In genomic region chr17:67528751-67529436, GRCh38 we compare ENCODE assay signal across 9 cellular contexts.
A peak's percentile ranks its signal among the peaks of the same experiment; 100 is the strongest.
DNase-seq lines count a peak whose midpoint lies in the region; ATAC-seq, FAIRE-seq and TF ChIP-seq lines count a peak whose summit lies in the region.
"Had no signal": no experiment of that assay in that cellular context is flagged by ENCODE, and none has a peak within 500 bp of the region (broad histone marks: within the 10 kb centered on the region; RNA-seq: fewer than 3 reads in every experiment).

No MANE protein-coding gene starts in this region.

- ATAC-seq in pancreas, result peak; percentile 86 to 91 (median 90)
- no peak for ATAC-seq in stimulated activated memory B cell treated with anti-CD40 and anti-IgM and Interleukin-4, amounts not matched to agents 10 μg/mL and 1 μg/mL and 100 μg/mL, for 72 hours

- WGBS in pancreas, 2 donors, result 3 to 5% methylated on average over 22 of the region's 22 CpGs

- no peaks in the 10 kb centered on the region for H3K27me3 Mint-ChIP-seq in stimulated activated memory B cell treated with anti-CD40 and anti-IgM and Interleukin-4, amounts not matched to agents 10 μg/mL and 1 μg/mL and 100 μg/mL, for 72 hours

- peak overlapping the region in 1 of 4 donors; percentile 18 for H3K4me3 ChIP-seq in pancreas

- TF ChIP-seq CTCF in pancreas (IDR thresholded peaks at IDR 0.05), result no peak

- H3K9me3 Mint-ChIP-seq in stimulated activated memory B cell treated with anti-CD40 and anti-IgM and Interleukin-4, amounts not matched to agents 10 μg/mL and 1 μg/mL and 100 μg/mL, for 72 hours, result no peaks in the 10 kb centered on the region

- intact Hi-C loops in head of caudate nucleus (cut with DNase I) (no loop called here), pancreas (cut with DNase I) (no loop called here)

- H3K4me1 ChIP-seq in pancreas, result peaks cover 26 to 61% (median 38%) of the 10 kb centered on the region in 3 donors

- no peaks in the 10 kb centered on the region for H3K9me3 ChIP-seq in pancreas

- FAIRE-seq in pancreas (lab: Jason Lieb, UNC), result no peak
- FAIRE-seq: A204.1 had no signal

- peaks cover 6% of the 10 kb centered on the region for H3K36me3 Mint-ChIP-seq in stimulated activated memory B cell treated with anti-CD40 and anti-IgM and Interleukin-4, amounts not matched to agents 10 μg/mL and 1 μg/mL and 100 μg/mL, for 72 hours

- no peak overlapping the region for H3K4me3 Mint-ChIP-seq in stimulated activated memory B cell treated with anti-CD40 and anti-IgM and Interleukin-4, amounts not matched to agents 10 μg/mL and 1 μg/mL and 100 μg/mL, for 72 hours

- H3K36me3 ChIP-seq in pancreas, result no peaks in the 10 kb centered on the region

- peak; percentile 49 for DNase-seq in NCI-H1436 (lab: John Stamatoyannopoulos, UW)
- no peak for DNase-seq in NCI-H1436 treated with DMSO at 0.1 percent for 48 hours (lab: John Stamatoyannopoulos, UW)
- peak; percentile 80 for DNase-seq in T1000 (lab: John Stamatoyannopoulos, UW)
- DNase-seq in head of caudate nucleus, result peak; percentile 36 to 91 (median 72)
- DNase-seq in pancreas, result peak; percentile 88 to 96 (median 94)
- no peak for DNase-seq in stimulated activated CD8-positive, alpha-beta memory T cell treated with anti-CD3 and anti-CD28 coated beads, Interleukin-4, amount 100 ng/mL, for 48 hours
- no peak for DNase-seq in middle frontal gyrus (ENCODE audit: extremely low spot score, low spot score)

- no peaks in the 10 kb centered on the region for H3K4me1 Mint-ChIP-seq in stimulated activated memory B cell treated with anti-CD40 and anti-IgM and Interleukin-4, amounts not matched to agents 10 μg/mL and 1 μg/mL and 100 μg/mL, for 72 hours

- no peak overlapping the region for H3K27ac Mint-ChIP-seq in stimulated activated memory B cell treated with anti-CD40 and anti-IgM and Interleukin-4, amounts not matched to agents 10 μg/mL and 1 μg/mL and 100 μg/mL, for 72 hours

- no peaks in the 10 kb centered on the region for H3K27me3 ChIP-seq in pancreas

- peak overlapping the region; percentile 66 to 86 (median 80) for H3K27ac ChIP-seq in pancreas

Comparison
In these comparisons a context has a peak if more than half of its experiments do, and no peak if none do; other contexts are left out.
1. DNase-seq: peak in NCI-H1436 (single experiment), T1000 (single experiment), head of caudate nucleus (42 of 42) and pancreas (6 of 6); none in NCI-H1436 treated with DMSO at 0.1 percent for 48 hours (single experiment), stimulated activated CD8-positive, alpha-beta memory T cell treated with anti-CD3 and anti-CD28 coated beads, Interleukin-4, amount 100 ng/mL, for 48 hours (single experiment) and middle frontal gyrus (single experiment).